In genomic region chr5:39113354-39113953, GRCh38 we compare ENCODE assay signal across 23 cellular contexts. TPM values are rescaled to one million over a fixed set of nuclear protein-coding genes. Genes with fewer than 3 reads are reported as not detected.
DNase-seq lines count a peak whose midpoint lies in the region; ATAC-seq, FAIRE-seq and TF ChIP-seq lines count a peak whose summit lies in the region.
"Had no signal": no experiment of that assay in that cellular context is flagged by ENCODE, and none has a peak within 500 bp of the region (broad histone marks: within the 10 kb centered on the region; RNA-seq: fewer than 3 reads in every experiment).

No MANE protein-coding gene starts in this region.

- no peak for ATAC-seq in activated CD8-positive, alpha-beta T cell treated with anti-CD3 and anti-CD28 coated beads for 36 hours
- no peak for ATAC-seq in activated CD8-positive, alpha-beta T cell treated with anti-CD3 and anti-CD28 coated beads, Interleukin-2, amount 10 ng/mL, durations not matched to agents 7 days and 5 days
- ATAC-seq in omental fat pad (ENCODE audit: low FRiP score), result no peak
- ATAC-seq: HepG2 had no signal

- TF ChIP-seq CTCF in activated CD8-positive, alpha-beta T cell treated with anti-CD3 and anti-CD28 coated beads for 36 hours (IDR thresholded peaks at IDR 0.05), result no peak
- TF ChIP-seq CTCF in right atrium auricular region (IDR thresholded peaks at IDR 0.05) (no peak), omental fat pad (IDR thresholded peaks at IDR 0.05) (no peak), ascending aorta (IDR thresholded peaks at IDR 0.05) (no peak)

- CTCF ChIA-PET in activated CD8-positive, alpha-beta T cell treated with anti-CD3 and anti-CD28 coated beads for 36 hours (lab: Charles Lee), result interaction anchor here (0.9 kb wide), 1 partner anchor 170 kb away, joined by 6 read pairs; no protein-coding TSS in a partner anchor
- CTCF ChIA-PET in activated CD8-positive, alpha-beta T cell treated with anti-CD3 and anti-CD28 coated beads, Interleukin-2, amount 10 ng/mL, durations not matched to agents 7 days and 5 days (lab: Charles Lee), result interaction anchor here (1.0 to 1.3 kb wide), 2 partner anchors 33 to 104 kb away, joined by 4 read pairs; no protein-coding TSS in a partner anchor

- H3K27me3 ChIP-seq in right atrium auricular region (no peaks in the 10 kb centered on the region), ascending aorta (no peaks in the 10 kb centered on the region)

- no peaks in the 10 kb centered on the region for H3K9me3 Mint-ChIP-seq in activated CD8-positive, alpha-beta T cell treated with anti-CD3 and anti-CD28 coated beads for 36 hours
- H3K9me3 Mint-ChIP-seq in activated CD8-positive, alpha-beta T cell treated with anti-CD3 and anti-CD28 coated beads, Interleukin-2, amount 10 ng/mL, durations not matched to agents 7 days and 5 days (ENCODE audit: insufficient read depth), result no peaks in the 10 kb centered on the region
- H3K9me3 Mint-ChIP-seq in activated naive CD8-positive, alpha-beta T cell treated with anti-CD3 and anti-CD28 coated beads for 36 hours, result no peaks in the 10 kb centered on the region
- H3K9me3 Mint-ChIP-seq: CD4-positive, alpha-beta memory T cell had no signal

- H3K4me1 ChIP-seq in right atrium auricular region, result no peaks in the 10 kb centered on the region
- H3K4me1 ChIP-seq in ascending aorta, result no peaks in the 10 kb centered on the region
- H3K4me1 ChIP-seq: SJCRH30 had no signal

- FAIRE-seq in H54 (lab: Jason Lieb, UNC), result peak; percentile 52
- FAIRE-seq: GM12892, H1, HepG2 had no signal

- H3K36me3 ChIP-seq in right atrium auricular region (no peaks in the 10 kb centered on the region), ascending aorta (no peaks in the 10 kb centered on the region)
- H3K36me3 ChIP-seq: SJCRH30 had no signal

- intact Hi-C loops in activated CD8-positive, alpha-beta T cell treated with anti-CD3 and anti-CD28 coated beads for 36 hours (cut with micrococcal nuclease), result no loop called here
- intact Hi-C loops in ascending aorta (cut with DNase I), result no loop called here

- H3K27ac ChIP-seq in right atrium auricular region, result no peak overlapping the region
- H3K27ac ChIP-seq in ascending aorta, result no peak overlapping the region
- H3K27ac ChIP-seq: KMS-11, SJCRH30 had no signal

- peak overlapping the region; percentile 65 for H3K27ac Mint-ChIP-seq in activated CD8-positive, alpha-beta T cell treated with anti-CD3 and anti-CD28 coated beads for 36 hours
- no peak overlapping the region for H3K27ac Mint-ChIP-seq in activated CD8-positive, alpha-beta T cell treated with anti-CD3 and anti-CD28 coated beads, Interleukin-2, amount 10 ng/mL, durations not matched to agents 7 days and 5 days
- H3K27ac Mint-ChIP-seq in activated naive CD8-positive, alpha-beta T cell treated with anti-CD3 and anti-CD28 coated beads for 36 hours, result peak overlapping the region; percentile 21

- no peak for DNase-seq in activated CD8-positive, alpha-beta T cell treated with anti-CD3 and anti-CD28 coated beads for 36 hours
- no peak for DNase-seq in activated CD8-positive, alpha-beta T cell treated with anti-CD3 and anti-CD28 coated beads, Interleukin-2, amount 10 ng/mL, durations not matched to agents 7 days and 5 days
- no peak for DNase-seq in H54 (ENCODE audit: insufficient read length, low spot score)
- no peak for DNase-seq in activated naive CD8-positive, alpha-beta T cell treated with anti-CD3 and anti-CD28 coated beads for 36 hours
- peak; percentile 20 for DNase-seq in kidney tubule cell (ENCODE audit: low spot score)
- DNase-seq in right atrium auricular region (ENCODE audit: low spot score), result no peak
- no peak for DNase-seq in omental fat pad (ENCODE audit: low spot score)
- no peak for DNase-seq in ascending aorta (ENCODE audit: low spot score in 2 of 2)
- DNase-seq: 8988T; Calu3; CD4-positive, alpha-beta memory T cell; DMS53; MV-4-11; NCI-H1417; NCI-H187 treated with DMSO at 0.1 percent for 48 hours; NCI-H2227 treated with DMSO at 0.1 percent for 48 hours; NCI-H510A treated with DMSO at 0.1 percent for 48 hours; NCI-H774; SJCRH30 had no signal

- POLR2A ChIA-PET in activated CD8-positive, alpha-beta T cell treated with anti-CD3 and anti-CD28 coated beads for 36 hours (lab: Charles Lee), result interaction anchor here (1.2 kb wide), 1 partner anchor 14 kb away, joined by 3 read pairs; no protein-coding TSS in a partner anchor
- POLR2A ChIA-PET in activated CD8-positive, alpha-beta T cell treated with anti-CD3 and anti-CD28 coated beads, Interleukin-2, amount 10 ng/mL, durations not matched to agents 7 days and 5 days (lab: Charles Lee), result no interaction called here

- no peaks in the 10 kb centered on the region for H3K27me3 Mint-ChIP-seq in activated CD8-positive, alpha-beta T cell treated with anti-CD3 and anti-CD28 coated beads for 36 hours
- no peaks in the 10 kb centered on the region for H3K27me3 Mint-ChIP-seq in activated CD8-positive, alpha-beta T cell treated with anti-CD3 and anti-CD28 coated beads, Interleukin-2, amount 10 ng/mL, durations not matched to agents 7 days and 5 days (ENCODE audit: low read depth)
- H3K27me3 Mint-ChIP-seq in activated naive CD8-positive, alpha-beta T cell treated with anti-CD3 and anti-CD28 coated beads for 36 hours, result no peaks in the 10 kb centered on the region
- H3K27me3 Mint-ChIP-seq: CD4-positive, alpha-beta memory T cell had no signal

- no peak overlapping the region for H3K4me3 ChIP-seq in right atrium auricular region
- H3K4me3 ChIP-seq in ascending aorta, result no peak overlapping the region
- H3K4me3 ChIP-seq: SJCRH30 had no signal

- H3K4me1 Mint-ChIP-seq in activated CD8-positive, alpha-beta T cell treated with anti-CD3 and anti-CD28 coated beads for 36 hours (ENCODE audit: low read depth), result peaks cover 51% of the 10 kb centered on the region
- H3K4me1 Mint-ChIP-seq in activated CD8-positive, alpha-beta T cell treated with anti-CD3 and anti-CD28 coated beads, Interleukin-2, amount 10 ng/mL, durations not matched to agents 7 days and 5 days (ENCODE audit: low read depth), result peaks cover 14% of the 10 kb centered on the region
- H3K4me1 Mint-ChIP-seq in activated naive CD8-positive, alpha-beta T cell treated with anti-CD3 and anti-CD28 coated beads for 36 hours, result peaks cover 44% of the 10 kb centered on the region

- no peak overlapping the region for H3K4me3 Mint-ChIP-seq in activated CD8-positive, alpha-beta T cell treated with anti-CD3 and anti-CD28 coated beads for 36 hours
- no peak overlapping the region for H3K4me3 Mint-ChIP-seq in activated CD8-positive, alpha-beta T cell treated with anti-CD3 and anti-CD28 coated beads, Interleukin-2, amount 10 ng/mL, durations not matched to agents 7 days and 5 days
- H3K4me3 Mint-ChIP-seq in activated naive CD8-positive, alpha-beta T cell treated with anti-CD3 and anti-CD28 coated beads for 36 hours, result no peak overlapping the region

- TF ChIP-seq POLR2A in H54 (IDR thresholded peaks at IDR 0.05; ENCODE audit: low read depth, low read length), result no peak

- H3K36me3 Mint-ChIP-seq in activated CD8-positive, alpha-beta T cell treated with anti-CD3 and anti-CD28 coated beads for 36 hours (ENCODE audit: low read depth), result peaks cover 43% of the 10 kb centered on the region
- H3K36me3 Mint-ChIP-seq in activated CD8-positive, alpha-beta T cell treated with anti-CD3 and anti-CD28 coated beads, Interleukin-2, amount 10 ng/mL, durations not matched to agents 7 days and 5 days (ENCODE audit: low read depth), result peaks cover 60% of the 10 kb centered on the region
- peaks cover 26% of the 10 kb centered on the region for H3K36me3 Mint-ChIP-seq in activated naive CD8-positive, alpha-beta T cell treated with anti-CD3 and anti-CD28 coated beads for 36 hours

- no peaks in the 10 kb centered on the region for H3K9me3 ChIP-seq in right atrium auricular region
- no peaks in the 10 kb centered on the region for H3K9me3 ChIP-seq in ascending aorta
- H3K9me3 ChIP-seq: SJCRH30 had no signal

RNA-seq across cellular contexts. Expression of gene RICTOR, which starts 39.3 kb away (rescaled TPM):
- 10 to 100 TPM; 23.9 to 26.1 TPM for total RNA-seq in activated CD8-positive, alpha-beta T cell treated with anti-CD3 and anti-CD28 coated beads for 36 hours
- total RNA-seq in activated CD8-positive, alpha-beta T cell treated with anti-CD3 and anti-CD28 coated beads, Interleukin-2, amount 10 ng/mL, durations not matched to agents 7 days and 5 days, result 10 to 100 TPM; 38.8 to 41.6 TPM
- 10 to 100 TPM; 19.7 to 21.5 TPM for total RNA-seq in activated naive CD8-positive, alpha-beta T cell treated with anti-CD3 and anti-CD28 coated beads for 36 hours
- total RNA-seq in right atrium auricular region (10 to 100 TPM; 18.7 to 25.1 TPM), omental fat pad (10 to 100 TPM; 20.4 to 47.1 (median 32.2) TPM), ascending aorta (12.1 TPM)
